ENCODE assay signal across 10 cellular contexts in genomic region chr2:127829845-127830246, GRCh38. TPM values are rescaled to one million over a fixed set of nuclear protein-coding genes. Genes with fewer than 3 reads are reported as not detected.
DNase-seq lines count a peak whose midpoint lies in the region; ATAC-seq, FAIRE-seq and TF ChIP-seq lines count a peak whose summit lies in the region.
"Had no signal": no experiment of that assay in that cellular context is flagged by ENCODE, and none has a peak within 500 bp of the region (broad histone marks: within the 10 kb centered on the region; RNA-seq: fewer than 3 reads in every experiment).

No MANE protein-coding gene starts in this region.

- WGBS in pancreas, 2 donors: 75 to 76% methylated on average over 5 of the region's 5 CpGs

- no peaks in the 10 kb centered on the region for H3K9me3 ChIP-seq in pancreas
- H3K9me3 ChIP-seq: right lobe of liver had no signal

- H3K4me3 ChIP-seq in pancreas: no peak overlapping the region
- H3K4me3 ChIP-seq: right lobe of liver had no signal

- peaks cover 8 to 24% of the 10 kb centered on the region in 2 donors for H3K9me3 Mint-ChIP-seq in activated naive CD4-positive, alpha-beta T cell treated with anti-CD3 and anti-CD28 coated beads, Interleukin-2, amount 50 U/mL, for 72 hours
- peaks cover 40% of the 10 kb centered on the region for H3K9me3 Mint-ChIP-seq in nephron progenitor cell

- ATAC-seq in GM18870 (IDR thresholded peaks at IDR 0.05; ENCODE audit: unreplicated experiment) (peak; percentile 95), HG02938 (IDR thresholded peaks at IDR 0.05; ENCODE audit: unreplicated experiment) (peak; percentile 99), pancreas (no peak)
- peak; percentile 98 to 99 for ATAC-seq in activated naive CD4-positive, alpha-beta T cell treated with anti-CD3 and anti-CD28 coated beads, Interleukin-2, amount 50 U/mL, for 72 hours

- intact Hi-C loops in pancreas (cut with DNase I): no loop called here

- DNase-seq in NOMO-1 treated with dmso at 0.1 percent for 144 hours (lab: John Stamatoyannopoulos, UW; ENCODE audit: unreplicated experiment) (peak; percentile 14), nephron progenitor cell (no peak), pancreas (no peak), T1000 (lab: John Stamatoyannopoulos, UW) (no peak)
- peak; percentile 54 to 75 for DNase-seq in activated naive CD4-positive, alpha-beta T cell treated with anti-CD3 and anti-CD28 coated beads, Interleukin-2, amount 50 U/mL, for 72 hours (ENCODE audit: low spot score in 2 of 2)
- DNase-seq in stimulated activated CD4-positive, alpha-beta T cell treated with anti-CD3 and anti-CD28 coated beads, TNF-alpha, amount 100 ng/mL, for 4 hours (ENCODE audit: low read depth in 3 of 3): peak in 2 of 3 experiments; percentile 28
- DNase-seq: right lobe of liver had no signal

- H3K36me3 ChIP-seq in pancreas: no peaks in the 10 kb centered on the region
- H3K36me3 ChIP-seq: right lobe of liver had no signal

- TF ChIP-seq CTCF in nephron progenitor cell (IDR thresholded peaks at IDR 0.05): no peak
- no peak for TF ChIP-seq CTCF in pancreas (IDR thresholded peaks at IDR 0.05)

- no peaks in the 10 kb centered on the region for H3K27me3 ChIP-seq in pancreas
- H3K27me3 ChIP-seq: right lobe of liver had no signal

- H3K4me3 Mint-ChIP-seq in nephron progenitor cell: no peak overlapping the region

- H3K4me1 ChIP-seq in pancreas: no peaks in the 10 kb centered on the region
- H3K4me1 ChIP-seq: right lobe of liver had no signal

- FAIRE-seq in pancreas (lab: Jason Lieb, UNC): no peak

- H3K27ac Mint-ChIP-seq in activated naive CD4-positive, alpha-beta T cell treated with anti-CD3 and anti-CD28 coated beads, Interleukin-2, amount 50 U/mL, for 72 hours: peak overlapping the region; percentile 90 to 96
- H3K27ac Mint-ChIP-seq in nephron progenitor cell: no peak overlapping the region

- peaks cover 12% of the 10 kb centered on the region for H3K27me3 Mint-ChIP-seq in nephron progenitor cell (ENCODE audit: low read depth, poor library complexity)

- H3K36me3 Mint-ChIP-seq in activated naive CD4-positive, alpha-beta T cell treated with anti-CD3 and anti-CD28 coated beads, Interleukin-2, amount 50 U/mL, for 72 hours: peaks cover 5 to 37% of the 10 kb centered on the region in 2 donors
- H3K36me3 Mint-ChIP-seq in nephron progenitor cell (ENCODE audit: low read depth): no peaks in the 10 kb centered on the region

- no peak overlapping the region for H3K27ac ChIP-seq in pancreas
- H3K27ac ChIP-seq: right lobe of liver, VCaP had no signal

- no peaks in the 10 kb centered on the region for H3K4me1 Mint-ChIP-seq in nephron progenitor cell

RNA-seq across cellular contexts. Expression of gene WDR33, which starts 18.9 kb away (rescaled TPM):
- 10 to 100 TPM; 70.8 to 80.5 TPM for total RNA-seq in activated naive CD4-positive, alpha-beta T cell treated with anti-CD3 and anti-CD28 coated beads, Interleukin-2, amount 50 U/mL, for 72 hours
- total RNA-seq in pancreas: 10 to 100 TPM; 16.0 to 29.6 (median 21.6) TPM
- polyA plus RNA-seq in pancreas: 10 to 100 TPM in 1 of 2 donors, 1 to 10 TPM in 1; 8.9 to 14.3 TPM

RNA-seq across cellular contexts. Expression of gene POLR2D, which starts 28.1 kb away (rescaled TPM):
- total RNA-seq in activated naive CD4-positive, alpha-beta T cell treated with anti-CD3 and anti-CD28 coated beads, Interleukin-2, amount 50 U/mL, for 72 hours: 10 to 100 TPM; 61.2 to 72.9 TPM
- total RNA-seq in pancreas: 10 to 100 TPM in 4 of 6 donors, 1 to 10 TPM in 2; 8.6 to 15.7 (median 13.1) TPM
- polyA plus RNA-seq in pancreas: 1 to 10 TPM; 6.0 to 6.2 TPM

RNA-seq across cellular contexts. Expression of gene AMMECR1L, which starts 55.9 kb away (rescaled TPM):
- 10 to 100 TPM; 14.4 to 15.3 TPM for total RNA-seq in activated naive CD4-positive, alpha-beta T cell treated with anti-CD3 and anti-CD28 coated beads, Interleukin-2, amount 50 U/mL, for 72 hours
- 1 to 10 TPM; 5.1 to 8.7 (median 5.6) TPM for total RNA-seq in pancreas
- 1 to 10 TPM; 6.3 to 8.9 TPM for polyA plus RNA-seq in pancreas

Comparison
In these comparisons a context has a peak if more than half of its experiments do, and no peak if none do; other contexts are left out.
1. ATAC-seq: peak in GM18870 (single experiment), HG02938 (single experiment) and activated naive CD4-positive, alpha-beta T cell treated with anti-CD3 and anti-CD28 coated beads, Interleukin-2, amount 50 U/mL, for 72 hours (2 of 2); none in pancreas (0 of 4).
2. DNase-seq: peak in NOMO-1 treated with dmso at 0.1 percent for 144 hours (single experiment), activated naive CD4-positive, alpha-beta T cell treated with anti-CD3 and anti-CD28 coated beads, Interleukin-2, amount 50 U/mL, for 72 hours (2 of 2) and stimulated activated CD4-positive, alpha-beta T cell treated with anti-CD3 and anti-CD28 coated beads, TNF-alpha, amount 100 ng/mL, for 4 hours (2 of 3); none in nephron progenitor cell (single experiment), pancreas (0 of 6) and T1000 (single experiment).